In the genomic region with DNA sequence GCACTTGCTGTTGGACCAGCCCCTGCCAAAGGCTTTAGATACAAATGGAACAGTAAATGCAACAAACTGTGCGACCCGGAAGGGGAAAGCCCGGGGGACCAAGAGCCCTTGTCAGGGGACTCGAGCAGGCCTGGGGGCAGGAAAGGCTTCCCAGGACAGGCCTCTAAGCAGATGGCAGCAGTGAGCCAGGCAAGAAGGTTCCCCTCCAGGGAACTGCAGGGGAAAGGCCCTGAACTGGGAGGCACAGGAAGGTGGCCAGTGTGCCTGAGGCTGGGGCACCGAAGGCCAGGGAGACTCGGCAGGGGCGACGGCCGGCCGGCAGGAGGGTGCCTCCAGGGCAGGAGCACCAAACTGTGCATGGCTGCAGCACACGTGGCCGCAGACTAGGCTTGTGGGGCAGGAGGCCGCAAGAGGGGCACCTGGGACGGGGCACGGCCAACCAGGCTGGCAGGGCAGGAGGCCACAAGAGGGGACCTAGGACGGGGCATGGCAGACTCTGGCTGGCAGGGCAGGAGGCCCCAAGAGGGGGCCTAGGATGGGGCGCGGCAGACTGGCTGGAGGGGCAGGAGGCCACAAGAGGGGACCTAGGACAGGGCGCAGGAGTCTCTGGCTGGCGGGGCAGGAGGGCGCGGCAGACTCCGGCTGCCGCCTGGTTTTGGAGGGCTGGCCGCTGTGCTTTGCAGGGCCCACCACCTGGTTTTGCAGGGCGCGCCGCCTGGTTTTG, we compare ENCODE assay signal across 25 cellular contexts. TPM values are rescaled to one million over a fixed set of nuclear protein-coding genes. Genes with fewer than 3 reads are reported as not detected.
DNase-seq lines count a peak whose midpoint lies in the region; ATAC-seq, FAIRE-seq and TF ChIP-seq lines count a peak whose summit lies in the region.
"Had no signal": no experiment of that assay in that cellular context is flagged by ENCODE, and none has a peak within 500 bp of the region (broad histone marks: within the 10 kb centered on the region; RNA-seq: fewer than 3 reads in every experiment).

No MANE protein-coding gene starts in this region.

- H3K4me3 ChIP-seq in kidney (ENCODE audit: low read length in 2 of 2) (no peak overlapping the region), HAP-1 (no peak overlapping the region)
- H3K4me3 ChIP-seq: adrenal gland, lung, neural progenitor cell, testis had no signal

- H3K9ac ChIP-seq in kidney (ENCODE audit: low read length in 2 of 2) = no peak overlapping the region
- H3K9ac ChIP-seq: neural progenitor cell had no signal

- H3K9me3 ChIP-seq in kidney (ENCODE audit: control insufficient read depth in 1 of 2, low read length in 2 of 2) = no peaks in the 10 kb centered on the region
- H3K9me3 ChIP-seq in HAP-1 = no peaks in the 10 kb centered on the region
- H3K9me3 ChIP-seq: adrenal gland, testis had no signal

- no peak for TF ChIP-seq CTCF in RWPE1 (conservative IDR thresholded peaks at IDR 0.05; ENCODE audit: low read depth)
- no peak for TF ChIP-seq CTCF in kidney (IDR thresholded peaks at IDR 0.05; ENCODE audit: borderline replicate concordance, extremely low read depth, insufficient read depth)

- CTCF ChIA-PET in RWPE1 (lab: Yijun Ruan, JAX) = no interaction called here

- in situ Hi-C loops in HAP-1 (cut with MboI; ENCODE audit: low sequenced_read_pairs) = no loop called here

- POLR2A ChIA-PET in RWPE1 (lab: Yijun Ruan, JAX; ENCODE audit: low non-redundant PET) = no interaction called here

- peaks cover 22 to 36% of the 10 kb centered on the region in 2 donors for H3K4me1 ChIP-seq in kidney (ENCODE audit: control insufficient read depth in 1 of 2, insufficient read depth in 1 of 2, low read depth in 1 of 2, low read length in 2 of 2)
- no peaks in the 10 kb centered on the region for H3K4me1 ChIP-seq in HAP-1
- H3K4me1 ChIP-seq: testis had no signal

- no peak for FAIRE-seq in kidney (lab: Jason Lieb, UNC)

- H3K36me3 ChIP-seq in kidney (ENCODE audit: control insufficient read depth in 1 of 2, insufficient read depth in 2 of 2, low read length in 2 of 2) (no peaks in the 10 kb centered on the region), HAP-1 (replicated peaks) (no peaks in the 10 kb centered on the region)
- H3K36me3 ChIP-seq: adrenal gland, brain microvascular endothelial cell, neural progenitor cell had no signal

- DNase-seq in ELF-1 (ENCODE audit: low read depth, low spot score) (peak; percentile 33), RWPE1 (ENCODE audit: low spot score) (no peak), kidney (peak; percentile 73), posterior vena cava (ENCODE audit: low spot score) (peak; percentile 79), DMS79 treated with DMSO at 0.1 percent for 48 hours (lab: John Stamatoyannopoulos, UW) (no peak), NCI-H2029 treated with DMSO at 0.1 percent for 48 hours (lab: John Stamatoyannopoulos, UW) (no peak), HAP-1 (ENCODE audit: low spot score in 2 of 2) (no peak)
- DNase-seq: activated CD4-positive, alpha-beta T cell treated with anti-CD3 and anti-CD28 coated beads, Interleukin-2, amount 50 U/mL, for 1 hour; activated naive CD4-positive, alpha-beta T cell; activated T-cell treated with anti-CD3 and anti-CD28 coated beads, Interleukin-2, amount 50 U/mL, for 48 hours; brain microvascular endothelial cell; CD4-positive, alpha-beta T cell; EL; islet precursor cell; Karpas-422; MV-4-11; NCI-H146; OCI-M1; stimulated activated naive CD4-positive, alpha-beta T cell treated with Interleukin-2 at 50 U/mL for 16 hours; testis had no signal

- intact Hi-C loops in kidney (cut with DNase I) = no loop called here
- intact Hi-C loops in posterior vena cava (cut with DNase I) = loop anchor here in 1 of 2 donors (2.0 kb wide), 1 partner anchor 35 kb away; no protein-coding TSS in a partner anchor

- H3K27ac ChIP-seq in RWPE1 (peak overlapping the region; percentile 75), kidney (ENCODE audit: low read depth in 2 of 2, low read length in 2 of 2) (no peak overlapping the region)
- H3K27ac ChIP-seq: adrenal gland, brain microvascular endothelial cell, HL-60, neural progenitor cell, testis had no signal

- no peak for ATAC-seq in HG03469 (IDR thresholded peaks at IDR 0.05; ENCODE audit: unreplicated experiment)

- no peaks in the 10 kb centered on the region for H3K27me3 ChIP-seq in HAP-1 (ENCODE audit: low read depth)
- H3K27me3 ChIP-seq: adrenal gland, brain microvascular endothelial cell, neural progenitor cell, testis had no signal

RNA-seq across cellular contexts. Expression of a gene that starts 10.0 kb away (rescaled TPM):
- total RNA-seq in kidney (47.1 TPM), posterior vena cava (10 to 100 TPM; 12.9 to 17.9 TPM)
- polyA plus RNA-seq in kidney (ENCODE audit: insufficient read depth, low read depth, low replicate concordance) = 22.3 TPM

RNA-seq across cellular contexts. Expression of a gene that starts 43.2 kb away (rescaled TPM):
- total RNA-seq in kidney = 24.4 TPM
- polyA plus RNA-seq in kidney (ENCODE audit: insufficient read depth, low read depth, low replicate concordance) = 16.5 TPM
- 10 to 100 TPM; 11.9 to 14.3 TPM for total RNA-seq in posterior vena cava

Comparison
In these comparisons a context has a peak if more than half of its experiments do, and no peak if none do; other contexts are left out.
1. DNase-seq: peak in ELF-1 (single experiment), kidney (single experiment) and posterior vena cava (single experiment); none in RWPE1 (single experiment), DMS79 treated with DMSO at 0.1 percent for 48 hours (single experiment), NCI-H2029 treated with DMSO at 0.1 percent for 48 hours (single experiment) and HAP-1 (0 of 2).